ENCODE assay signal across 25 cellular contexts in genomic region chr10:18020523-18020922, GRCh38.
"Had no signal": no experiment of that assay in that cellular context is flagged by ENCODE, and none has a peak within 500 bp of the region (broad histone marks: within the 10 kb centered on the region; RNA-seq: fewer than 3 reads in every experiment).

No MANE protein-coding gene starts in this region.

- FAIRE-seq: small intestine, urothelium cell line had no signal

- DNase-seq: occipital lobe; ovary; posterior cingulate gyrus; psoas muscle; right cardiac atrium; right lobe of liver; sigmoid colon; small intestine; stimulated activated CD4-positive, alpha-beta T cell treated with anti-CD3 and anti-CD28 coated beads, Interleukin-15, amount 100 ng/mL, for 24 hours; stimulated activated CD4-positive, alpha-beta T cell treated with anti-CD3 and anti-CD28 coated beads, Interleukin-2, amount 100 ng/mL, for 24 hours; stimulated activated CD4-positive, alpha-beta T cell treated with anti-CD3 and anti-CD28 coated beads, Interleukin-2, amount 100 ng/mL, for 48 hours; stimulated activated CD4-positive, alpha-beta T cell treated with anti-CD3 and anti-CD28 coated beads, Interleukin-4, amount 100 ng/mL, for 24 hours; stimulated activated naive B cell treated with anti-CD40 and anti-IgM and Interleukin-4, amounts not matched to agents 10 μg/mL and 1 μg/mL and 100 μg/mL, for 72 hours; stimulated activated naive CD4-positive, alpha-beta T cell treated with Interleukin-2 at 50 U/mL for 16 hours; stomach; thyroid gland; trophoblast cell; upper lobe of left lung had no signal

- ATAC-seq: psoas muscle; right cardiac atrium; right lobe of liver; stimulated activated effector memory CD8-positive, alpha-beta T cell treated with anti-CD3 and anti-CD28 coated beads, Interleukin-12 subunit alpha, Interleukin-12 subunit beta, amount 100 ng/mL, for 72 hours; stimulated activated naive B cell treated with anti-CD40 and anti-IgM and Interleukin-4, amounts not matched to agents 10 μg/mL and 1 μg/mL and 100 μg/mL, for 72 hours had no signal

- H3K36me3 ChIP-seq: neural progenitor cell, ovary, right lobe of liver, sigmoid colon, stomach, thoracic aorta, thyroid gland, tibial nerve, upper lobe of left lung, vagina had no signal

- H3K4me3 ChIP-seq: neural progenitor cell, ovary, psoas muscle, right lobe of liver, sigmoid colon, stomach, thoracic aorta, thyroid gland, tibial nerve, upper lobe of left lung, vagina had no signal

- H3K27ac ChIP-seq: neural progenitor cell, ovary, parathyroid adenoma, psoas muscle, right lobe of liver, sigmoid colon, stomach, thoracic aorta, thyroid gland, tibial nerve, upper lobe of left lung, vagina had no signal

- H3K27me3 ChIP-seq: neural progenitor cell, ovary, right lobe of liver, sigmoid colon, stomach, thyroid gland, tibial nerve, upper lobe of left lung, vagina had no signal
